In the genomic region with DNA sequence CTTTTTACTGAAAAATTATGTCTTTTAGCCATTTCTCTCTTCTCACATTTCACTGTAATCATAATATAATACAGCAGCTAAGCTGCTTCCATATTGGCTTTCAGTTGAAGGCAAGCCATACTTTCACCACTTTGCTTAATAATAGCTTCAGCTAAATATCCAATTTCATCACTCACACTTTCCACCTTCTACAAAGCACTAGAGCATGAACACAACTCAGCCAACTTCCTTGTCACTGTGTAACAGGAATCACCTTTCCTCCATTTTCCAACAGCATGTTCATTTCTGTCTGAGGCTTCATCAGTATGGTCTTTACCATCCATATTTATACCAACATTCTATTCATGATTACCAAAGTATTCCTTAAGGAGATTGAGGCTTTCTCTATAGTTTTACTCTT, we compare ENCODE assay signal across 20 cellular contexts.
"Had no signal": no experiment of that assay in that cellular context is flagged by ENCODE, and none has a peak within 500 bp of the region (broad histone marks: within the 10 kb centered on the region; RNA-seq: fewer than 3 reads in every experiment).

No MANE protein-coding gene starts in this region.

- H3K36me3 ChIP-seq: MG63, SJSA1 had no signal

- H3K4me3 ChIP-seq: MG63, SJSA1, SK-N-MC had no signal

- H3K27ac ChIP-seq: SJSA1, SK-N-MC had no signal

- H3K9me3 ChIP-seq: MG63, SJSA1 had no signal

- ATAC-seq: HepG2 had no signal

- DNase-seq: IMR-90, Karpas-422, KG1, MG63, NCI-H1092, NCI-H1436, NCI-H187 treated with DMSO at 0.1 percent for 48 hours, NCI-H2081 treated with DMSO at 0.1 percent for 48 hours, NCI-H345, NCI-H446 treated with DMSO at 0.1 percent for 48 hours, NCI-H510A treated with DMSO at 0.1 percent for 48 hours, NCI-H526, NCI-H82, Right ventricle myocardium superior, RPMI8226, SIG-M5 had no signal

- H3K27me3 ChIP-seq: MG63, SJSA1 had no signal

- H3K4me1 ChIP-seq: SJSA1 had no signal

- FAIRE-seq: HepG2, RCC 7860 had no signal
